ENCODE assay signal across 11 cellular contexts in genomic region chr2:54604771-54605350, GRCh38.
DNase-seq lines count a peak whose midpoint lies in the region; ATAC-seq, FAIRE-seq and TF ChIP-seq lines count a peak whose summit lies in the region.
"Had no signal": no experiment of that assay in that cellular context is flagged by ENCODE, and none has a peak within 500 bp of the region (broad histone marks: within the 10 kb centered on the region; RNA-seq: fewer than 3 reads in every experiment).

No MANE protein-coding gene starts in this region.

- H3K9me3 Mint-ChIP-seq in endodermal cell, result no peaks in the 10 kb centered on the region

- H3K36me3 Mint-ChIP-seq in endodermal cell (ENCODE audit: low read depth), result peaks cover 12% of the 10 kb centered on the region

- H3K27me3 ChIP-seq in endodermal cell (ENCODE audit: control insufficient read depth, insufficient read depth, low read length, poor library complexity, severe bottlenecking) (no peaks in the 10 kb centered on the region), gastrocnemius medialis (no peaks in the 10 kb centered on the region)

- H3K4me3 ChIP-seq in endodermal cell (ENCODE audit: low read length), result no peak overlapping the region
- no peak overlapping the region for H3K4me3 ChIP-seq in gastrocnemius medialis

- peaks cover 51% of the 10 kb centered on the region for H3K4me1 Mint-ChIP-seq in endodermal cell

- no peak overlapping the region for H3K4me3 Mint-ChIP-seq in endodermal cell

- H3K27me3 Mint-ChIP-seq in endodermal cell (ENCODE audit: insufficient read depth), result no peaks in the 10 kb centered on the region

- intact Hi-C loops in gastrocnemius medialis (cut with DNase I; ENCODE audit: low total_unique reads), result loop anchor here (10.0 kb wide), 1 partner anchor 80 kb away; no protein-coding TSS in a partner anchor

- H3K9ac ChIP-seq in endodermal cell (ENCODE audit: extremely low read depth, low read length, poor library complexity, severe bottlenecking), result no peak overlapping the region

- FAIRE-seq in GM12891 (lab: Jason Lieb, UNC), result peak; percentile 70
- FAIRE-seq in RCC 7860 (lab: Jason Lieb, UNC), result no peak

- peak overlapping the region; percentile 29 for H3K27ac Mint-ChIP-seq in endodermal cell

- in situ Hi-C loops in gastrocnemius medialis (cut with MboI; ENCODE audit: low sequenced_read_pairs in 4 of 4), result no loop called here

- H3K36me3 ChIP-seq in endodermal cell (ENCODE audit: control insufficient read depth, insufficient read depth, low read length), result peaks cover 33% of the 10 kb centered on the region
- H3K36me3 ChIP-seq in gastrocnemius medialis, result no peaks in the 10 kb centered on the region

- H3K27ac ChIP-seq in endodermal cell (ENCODE audit: low read depth, low read length), result peak overlapping the region; percentile 3
- peak overlapping the region; percentile 57 to 71 (median 69) for H3K27ac ChIP-seq in gastrocnemius medialis

- H3K4me1 ChIP-seq in endodermal cell (ENCODE audit: control insufficient read depth, insufficient read depth, low read length) (peaks cover 21% of the 10 kb centered on the region), gastrocnemius medialis (peaks cover 57 to 82% of the 10 kb centered on the region in 2 donors)

- no peak for DNase-seq in GM12891 (ENCODE audit: insufficient read length, low spot score)
- peak; percentile 50 to 55 for DNase-seq in Kasumi-1 (lab: John Stamatoyannopoulos, UW)
- no peak for DNase-seq in endodermal cell
- no peak for DNase-seq in gastrocnemius medialis
- no peak for DNase-seq in RCC 7860 (ENCODE audit: low spot score)
- DNase-seq in NCI-H2029 treated with DMSO at 0.1 percent for 48 hours (lab: John Stamatoyannopoulos, UW), result no peak
- DNase-seq in AML-193 (lab: John Stamatoyannopoulos, UW), result no peak
- DNase-seq: foreskin melanocyte, H7, OCI-M1 had no signal

- WGBS in endodermal cell (ENCODE audit: insufficient coverage in 1 of 2, insufficient read length in 1 of 2), 2 experiments, result 84 to 87% methylated on average over 11 to 12 of the region's 12 CpGs

- ATAC-seq in gastrocnemius medialis (peak in 1 of 2 donors; percentile 15), HG02981 (IDR thresholded peaks at IDR 0.05; ENCODE audit: unreplicated experiment) (no peak)

- no peak for TF ChIP-seq POLR2A in GM12891 (IDR thresholded peaks at IDR 0.05; ENCODE audit: low read depth, low read length)
- TF ChIP-seq POLR2A in gastrocnemius medialis (IDR thresholded peaks at IDR 0.05), result peak in 1 of 2 donors; percentile 14

- H3K9me3 ChIP-seq in endodermal cell (ENCODE audit: control insufficient read depth, low read length) (no peaks in the 10 kb centered on the region), gastrocnemius medialis (no peaks in the 10 kb centered on the region)

- TF ChIP-seq CTCF in endodermal cell (conservative IDR thresholded peaks at IDR 0.05) (no peak), gastrocnemius medialis (IDR thresholded peaks at IDR 0.05 in 4 of 5, conservative IDR thresholded peaks at IDR 0.05 in 1 of 5) (no peak)

TF ChIP-seq in GM12891, 5 proteins besides CTCF, POLR2A, EP300 and RAD21:
- no peak for TF ChIP-seq PAX5 (IDR thresholded peaks at IDR 0.05; ENCODE audit: insufficient read depth, low read length, severe bottlenecking)
- TF ChIP-seq POU2F2 (IDR thresholded peaks at IDR 0.05; ENCODE audit: low read depth, low read length), result no peak
- no peak for TF ChIP-seq POLR2AphosphoS5 (IDR thresholded peaks at IDR 0.05; ENCODE audit: low read depth, low read length)
- TF ChIP-seq TAF1 (IDR thresholded peaks at IDR 0.05; ENCODE audit: low read depth, low read length), result no peak
- no peak for TF ChIP-seq SPI1 (IDR thresholded peaks at IDR 0.05; ENCODE audit: low read depth, low read length)
TF ChIP-seq in GM12891: peak in this region for 0.

Comparison
In these comparisons a context has a peak if more than half of its experiments do, and no peak if none do; other contexts are left out.
1. DNase-seq: peak in Kasumi-1 (2 of 2); none in GM12891 (single experiment), endodermal cell (single experiment), gastrocnemius medialis (0 of 2), RCC 7860 (single experiment), NCI-H2029 treated with DMSO at 0.1 percent for 48 hours (single experiment) and AML-193 (0 of 2).